ENCODE assay signal across 22 cellular contexts in genomic region chr18:59707306-59707705, GRCh38. TPM values are rescaled to one million over a fixed set of nuclear protein-coding genes. Genes with fewer than 3 reads are reported as not detected.
"Had no signal": no experiment of that assay in that cellular context is flagged by ENCODE, and none has a peak within 500 bp of the region (broad histone marks: within the 10 kb centered on the region; RNA-seq: fewer than 3 reads in every experiment).

No MANE protein-coding gene starts in this region.

- H3K27me3 ChIP-seq: colonic mucosa, right lobe of liver, uterus had no signal

- H3K27ac ChIP-seq: colonic mucosa, dorsolateral prefrontal cortex, esophagus squamous epithelium, gastroesophageal sphincter, right lobe of liver, skin epidermis, tibial artery, uterus, VCaP had no signal

- H3K4me3 ChIP-seq: colonic mucosa, dorsolateral prefrontal cortex, esophagus squamous epithelium, gastroesophageal sphincter, lung, right lobe of liver, skin epidermis, tibial artery, uterus had no signal

- ATAC-seq: activated CD8-positive, alpha-beta T cell treated with anti-CD3 and anti-CD28 coated beads, Interleukin-2, amount 10 ng/mL, durations not matched to agents 7 days and 5 days; activated naive CD4-positive, alpha-beta T cell treated with anti-CD3 and anti-CD28 coated beads, Interleukin-2, amount 50 U/mL, for 72 hours; gastroesophageal sphincter; left lobe of liver; right lobe of liver had no signal

- H3K36me3 ChIP-seq: colonic mucosa, esophagus squamous epithelium, gastroesophageal sphincter, right lobe of liver, tibial artery, uterus had no signal

- H3K4me1 ChIP-seq: colonic mucosa, right lobe of liver, tibial artery, uterus had no signal

- H3K9me3 ChIP-seq: colonic mucosa, esophagus squamous epithelium, gastroesophageal sphincter, right lobe of liver, tibial artery, uterus had no signal

- DNase-seq: activated CD4-positive, alpha-beta T cell treated with anti-CD3 and anti-CD28 coated beads, Interleukin-2, amount 50 U/mL, for 1 hour; activated CD4-positive, CD25-positive, alpha-beta regulatory T cell treated with anti-CD3 and anti-CD28 coated beads, Interleukin-2, amount 50 U/mL, for 72 hours; activated CD8-positive, alpha-beta T cell treated with anti-CD3 and anti-CD28 coated beads, Interleukin-2, amount 10 ng/mL, durations not matched to agents 7 days and 5 days; activated gamma-delta T cell treated with Interleukin-2 at 50 U/mL for 16 hours; colonic mucosa; dorsolateral prefrontal cortex; esophagus squamous epithelium; head of caudate nucleus; naive B cell; occipital lobe; right lobe of liver; stimulated activated CD4-positive, alpha-beta T cell treated with anti-CD3 and anti-CD28 coated beads, Interleukin-1b, Interleukin-23, amount 100 ng/mL, for 48 hours; substantia nigra; tibial artery; uterus had no signal

RNA-seq across cellular contexts. Expression of gene CCBE1, which starts 10.1 kb away (rescaled TPM):
- total RNA-seq: activated CD8-positive, alpha-beta T cell treated with anti-CD3 and anti-CD28 coated beads, Interleukin-2, amount 10 ng/mL, durations not matched to agents 7 days and 5 days; activated T-helper 1 cell treated with anti-CD3 and anti-CD28 coated beads, Interleukin-12 subunit alpha, Interleukin-12 subunit beta, Interleukin-2, Interleukin-4 antibody, amounts not matched to agents 30 ng/mL and 10 ng/mL and 1 ng/mL, durations not matched to agents 14 hours and 24 hours and 36 hours had no signal
